Comparison of ENCODE assay signal across 25 cellular contexts in genomic region chr2:119629323-119629825, GRCh38.
"Had no signal": no experiment of that assay in that cellular context is flagged by ENCODE, and none has a peak within 500 bp of the region (broad histone marks: within the 10 kb centered on the region; RNA-seq: fewer than 3 reads in every experiment).

No MANE protein-coding gene starts in this region.

- DNase-seq: activated CD4-positive, alpha-beta memory T cell treated with anti-CD3 and anti-CD28 coated beads, Interleukin-2, amount 10 ng/mL, durations not matched to agents 7 days and 5 days; activated CD4-positive, alpha-beta T cell treated with anti-CD3 and anti-CD28 coated beads for 1 hour; activated CD4-positive, alpha-beta T cell treated with anti-CD3 and anti-CD28 coated beads, Interleukin-2, amount 10 ng/mL, durations not matched to agents 7 days and 5 days; activated gamma-delta T cell treated with Interleukin-2 at 50 U/mL for 16 hours; activated naive CD4-positive, alpha-beta T cell treated with anti-CD3 and anti-CD28 coated beads, Interleukin-2, amount 50 U/mL, for 16 hours; activated T-cell treated with anti-CD3 and anti-CD28 coated beads, Interleukin-2, amount 50 U/mL, for 4 hours; amniotic stem cell; caudate nucleus; cortex of kidney; foreskin fibroblast; head of caudate nucleus; left ventricle myocardium inferior; mucosa of descending colon; ovary; psoas muscle; spleen; stimulated activated naive CD8-positive, alpha-beta T cell treated with anti-CD3 and anti-CD28 coated beads, Interleukin-15, Interleukin-2, amounts not matched to agents 100 U/mL and 50 U/mL, for 24 hours; T-helper 9 cell; testis; trophoblast cell had no signal

- H3K4me3 ChIP-seq: left ventricle myocardium inferior, lung, mucosa of descending colon, ovary, psoas muscle, spleen, testis, vagina had no signal

- ATAC-seq: activated T-cell treated with anti-CD3 and anti-CD28 coated beads, Interleukin-2, amount 50 U/mL, for 4 hours; activated T-helper 17 cell treated with anti-CD3 and anti-CD28 coated beads, Interleukin-2, amount 50 U/mL, for 72 hours; esophagus mucosa; mucosa of descending colon; natural killer cell treated with Interleukin-12 subunit alpha and Interleukin-12 subunit beta and Interleukin-15 and Interleukin-18, amount 100 ng/mL, for 72 hours; psoas muscle; stimulated activated naive CD8-positive, alpha-beta T cell treated with anti-CD3 and anti-CD28 coated beads, Interleukin-15, Interleukin-2, amounts not matched to agents 100 U/mL and 50 U/mL, for 24 hours had no signal

- H3K36me3 ChIP-seq: left ventricle myocardium inferior, ovary, spleen, vagina had no signal

- H3K27ac Mint-ChIP-seq: activated CD4-positive, alpha-beta memory T cell treated with anti-CD3 and anti-CD28 coated beads, Interleukin-2, amount 10 ng/mL, durations not matched to agents 7 days and 5 days; activated CD4-positive, alpha-beta T cell treated with anti-CD3 and anti-CD28 coated beads, Interleukin-2, amount 10 ng/mL, durations not matched to agents 7 days and 5 days; activated T-helper 17 cell treated with anti-CD3 and anti-CD28 coated beads, Interleukin-2, amount 50 U/mL, for 72 hours; natural killer cell treated with Interleukin-12 subunit alpha and Interleukin-12 subunit beta and Interleukin-15 and Interleukin-18, amount 100 ng/mL, for 72 hours had no signal

- H3K27ac ChIP-seq: left ventricle myocardium inferior, ovary, psoas muscle, spleen, testis, vagina had no signal

- H3K27me3 ChIP-seq: ovary, testis, vagina had no signal

- H3K4me3 Mint-ChIP-seq: activated CD4-positive, alpha-beta memory T cell treated with anti-CD3 and anti-CD28 coated beads, Interleukin-2, amount 10 ng/mL, durations not matched to agents 7 days and 5 days; activated CD4-positive, alpha-beta T cell treated with anti-CD3 and anti-CD28 coated beads, Interleukin-2, amount 10 ng/mL, durations not matched to agents 7 days and 5 days; activated T-cell treated with anti-CD3 and anti-CD28 coated beads, Interleukin-2, amount 50 U/mL, for 4 hours; activated T-helper 17 cell treated with anti-CD3 and anti-CD28 coated beads, Interleukin-2, amount 50 U/mL, for 72 hours; natural killer cell treated with Interleukin-12 subunit alpha and Interleukin-12 subunit beta and Interleukin-15 and Interleukin-18, amount 100 ng/mL, for 72 hours had no signal

- H3K4me1 ChIP-seq: left ventricle myocardium inferior, psoas muscle, spleen, testis, vagina had no signal

- H3K9me3 ChIP-seq: mucosa of descending colon, ovary, psoas muscle, testis, vagina had no signal

- H3K9me3 Mint-ChIP-seq: activated CD4-positive, alpha-beta memory T cell treated with anti-CD3 and anti-CD28 coated beads, Interleukin-2, amount 10 ng/mL, durations not matched to agents 7 days and 5 days; activated CD4-positive, alpha-beta T cell treated with anti-CD3 and anti-CD28 coated beads, Interleukin-2, amount 10 ng/mL, durations not matched to agents 7 days and 5 days; activated T-helper 17 cell treated with anti-CD3 and anti-CD28 coated beads, Interleukin-2, amount 50 U/mL, for 72 hours; natural killer cell treated with Interleukin-12 subunit alpha and Interleukin-12 subunit beta and Interleukin-15 and Interleukin-18, amount 100 ng/mL, for 72 hours had no signal

- H3K4me1 Mint-ChIP-seq: activated CD4-positive, alpha-beta memory T cell treated with anti-CD3 and anti-CD28 coated beads, Interleukin-2, amount 10 ng/mL, durations not matched to agents 7 days and 5 days; activated CD4-positive, alpha-beta T cell treated with anti-CD3 and anti-CD28 coated beads, Interleukin-2, amount 10 ng/mL, durations not matched to agents 7 days and 5 days; activated T-helper 17 cell treated with anti-CD3 and anti-CD28 coated beads, Interleukin-2, amount 50 U/mL, for 72 hours had no signal

- H3K36me3 Mint-ChIP-seq: natural killer cell treated with Interleukin-12 subunit alpha and Interleukin-12 subunit beta and Interleukin-15 and Interleukin-18, amount 100 ng/mL, for 72 hours had no signal
